In the genomic region with DNA sequence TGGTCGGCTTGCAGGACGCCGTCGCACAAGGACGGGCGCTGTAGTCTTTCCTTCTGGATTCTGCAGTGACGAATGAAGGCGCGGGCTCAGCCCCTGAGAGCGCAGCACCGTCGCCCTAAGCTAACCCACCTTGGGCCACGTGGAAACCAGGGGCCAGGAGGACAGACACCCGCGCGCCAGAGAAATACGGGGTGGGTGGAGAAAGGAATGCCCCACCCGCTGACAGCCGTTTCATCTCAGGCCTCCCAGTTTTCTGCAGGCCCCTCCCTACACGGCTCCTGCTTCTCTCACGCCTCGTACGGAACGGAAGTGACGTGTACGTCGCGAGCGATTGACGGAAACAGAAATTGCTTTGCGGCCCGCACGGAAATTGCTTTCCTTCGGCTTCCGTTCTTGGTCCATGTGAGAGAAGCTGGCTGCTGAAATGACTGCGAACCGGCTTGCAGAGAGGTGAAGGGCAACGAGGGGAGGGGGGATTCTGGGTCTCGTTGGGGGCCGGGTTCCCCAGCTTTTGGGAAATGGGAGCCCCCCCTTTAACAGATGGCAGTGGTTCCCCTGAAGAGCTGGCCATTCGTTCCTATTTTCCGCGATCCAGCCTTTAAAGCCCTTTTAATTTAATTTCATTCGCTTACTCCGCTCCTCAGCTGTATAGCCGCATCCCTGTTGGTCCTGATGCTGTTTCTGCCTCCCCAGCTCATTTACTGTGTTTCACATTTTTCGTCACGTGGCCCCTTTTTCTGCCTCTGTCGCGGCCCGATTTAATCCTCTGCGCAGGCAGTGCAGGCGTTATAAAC, we compare ENCODE assay signal across 8 cellular contexts. TPM values are rescaled to one million over a fixed set of nuclear protein-coding genes. Genes with fewer than 3 reads are reported as not detected.
DNase-seq lines count a peak whose midpoint lies in the region; ATAC-seq and TF ChIP-seq lines count a peak whose summit lies in the region.

A gene with protein sequence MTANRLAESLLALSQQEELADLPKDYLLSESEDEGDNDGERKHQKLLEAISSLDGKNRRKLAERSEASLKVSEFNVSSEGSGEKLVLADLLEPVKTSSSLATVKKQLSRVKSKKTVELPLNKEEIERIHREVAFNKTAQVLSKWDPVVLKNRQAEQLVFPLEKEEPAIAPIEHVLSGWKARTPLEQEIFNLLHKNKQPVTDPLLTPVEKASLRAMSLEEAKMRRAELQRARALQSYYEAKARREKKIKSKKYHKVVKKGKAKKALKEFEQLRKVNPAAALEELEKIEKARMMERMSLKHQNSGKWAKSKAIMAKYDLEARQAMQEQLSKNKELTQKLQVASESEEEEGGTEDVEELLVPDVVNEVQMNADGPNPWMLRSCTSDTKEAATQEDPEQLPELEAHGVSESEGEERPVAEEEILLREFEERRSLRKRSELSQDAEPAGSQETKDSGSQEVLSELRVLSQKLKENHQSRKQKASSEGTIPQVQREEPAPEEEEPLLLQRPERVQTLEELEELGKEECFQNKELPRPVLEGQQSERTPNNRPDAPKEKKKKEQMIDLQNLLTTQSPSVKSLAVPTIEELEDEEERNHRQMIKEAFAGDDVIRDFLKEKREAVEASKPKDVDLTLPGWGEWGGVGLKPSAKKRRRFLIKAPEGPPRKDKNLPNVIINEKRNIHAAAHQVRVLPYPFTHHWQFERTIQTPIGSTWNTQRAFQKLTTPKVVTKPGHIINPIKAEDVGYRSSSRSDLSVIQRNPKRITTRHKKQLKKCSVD (plus strand): TSS at position 378 of the 794 bp plus-strand sequence. CDS start 47 bp downstream, at position 425.

- H3K36me3 ChIP-seq in SK-N-MC (ENCODE audit: insufficient read depth, low read length) (peaks cover 33% of the 10 kb centered on the region), gastroesophageal sphincter (peaks cover 0 to 32% of the 10 kb centered on the region in 2 donors), neutrophil (no peaks in the 10 kb centered on the region)

- H3K27me3 ChIP-seq in gastroesophageal sphincter (no peaks in the 10 kb centered on the region), neutrophil (no peaks in the 10 kb centered on the region)

- H3K27me3 Mint-ChIP-seq in HFFc6 (ENCODE audit: insufficient read depth): peaks cover 2% of the 10 kb centered on the region; the same call in 1 of the 2 replicates
- H3K27me3 Mint-ChIP-seq in activated naive CD4-positive, alpha-beta T cell treated with anti-CD3 and anti-CD28 coated beads, Interleukin-2, amount 10 ng/mL, durations not matched to agents 7 days and 5 days: no peaks in the 10 kb centered on the region

- H3K4me3 ChIP-seq in NB4 (ENCODE audit: low read depth, low read length): peak within 1 kb of the TSS; percentile 97
- peak within 1 kb of the TSS; percentile 85 for H3K4me3 ChIP-seq in SK-N-MC
- peak within 1 kb of the TSS; percentile 69 to 71 for H3K4me3 ChIP-seq in gastroesophageal sphincter
- H3K4me3 ChIP-seq in neutrophil (ENCODE audit: low read depth in 1 of 2, low read length in 1 of 2): peak within 1 kb of the TSS; percentile 64 to 72

- DNase-seq in GM04503 (ENCODE audit: low read depth): peak; percentile 60
- DNase-seq in HFFc6: peak; percentile 83
- peak; percentile 95 for DNase-seq in NB4 (ENCODE audit: low read depth)
- peak; percentile 61 for DNase-seq in SK-N-MC (ENCODE audit: low read depth, low spot score)
- peak; percentile 91 for DNase-seq in activated naive CD4-positive, alpha-beta T cell treated with anti-CD3 and anti-CD28 coated beads, Interleukin-2, amount 10 ng/mL, durations not matched to agents 7 days and 5 days
- peak; percentile 6 to 86 (median 67) for DNase-seq in substantia nigra (lab: John Stamatoyannopoulos, UW)

- H3K9me3 ChIP-seq in SK-N-MC (ENCODE audit: low read depth, low read length): no peaks in the 10 kb centered on the region
- no peaks in the 10 kb centered on the region for H3K9me3 ChIP-seq in gastroesophageal sphincter
- no peaks in the 10 kb centered on the region for H3K9me3 ChIP-seq in neutrophil

- CTCF ChIA-PET in activated naive CD4-positive, alpha-beta T cell treated with anti-CD3 and anti-CD28 coated beads, Interleukin-2, amount 10 ng/mL, durations not matched to agents 7 days and 5 days (lab: Charles Lee): interaction anchor here (1.2 to 1.9 kb wide), 6 partner anchors 20 to 301 kb away, joined by 3 to 8 read pairs (median 6); no protein-coding TSS in a partner anchor

- peak; percentile 67 for TF ChIP-seq POLR2A in NB4 (IDR thresholded peaks at IDR 0.05; ENCODE audit: extremely low read depth, insufficient read length)
- peak in 1 of 2 donors; percentile 21 for TF ChIP-seq POLR2A in gastroesophageal sphincter (IDR thresholded peaks at IDR 0.05)

- peak within 1 kb of the TSS; percentile 92 for H3K9ac ChIP-seq in SK-N-MC (ENCODE audit: insufficient read length)

- peak within 1 kb of the TSS; percentile 92 for H3K27ac Mint-ChIP-seq in HFFc6
- H3K27ac Mint-ChIP-seq in activated naive CD4-positive, alpha-beta T cell treated with anti-CD3 and anti-CD28 coated beads, Interleukin-2, amount 10 ng/mL, durations not matched to agents 7 days and 5 days: peak within 1 kb of the TSS; percentile 77

- peaks cover 0 to 8% (median 3%) of the 10 kb centered on the region in 3 donors for H3K4me1 ChIP-seq in gastroesophageal sphincter
- H3K4me1 ChIP-seq in neutrophil (ENCODE audit: control insufficient read depth in 1 of 2, insufficient read depth in 1 of 2, low read depth in 1 of 2, low read length in 1 of 2): peaks cover 10 to 13% of the 10 kb centered on the region in 2 experiments

- TF ChIP-seq EP300 in gastroesophageal sphincter (IDR thresholded peaks at IDR 0.05): no peak

- WGBS in gastroesophageal sphincter (ENCODE audit: low coverage in 1 of 2), 2 donors: 0% methylated on average over 5 of the region's 53 CpGs; no CpG with 5 or more reads in 1 of the 2 donors

- peak within 1 kb of the TSS; percentile 79; the same call in 1 of the 2 replicates for H3K27ac ChIP-seq in SK-N-MC
- peak within 1 kb of the TSS; percentile 68 to 83 (median 81) for H3K27ac ChIP-seq in gastroesophageal sphincter
- peak within 1 kb of the TSS; percentile 76 for H3K27ac ChIP-seq in neutrophil
- peak within 1 kb of the TSS; percentile 71 for H3K27ac ChIP-seq in substantia nigra (ENCODE audit: low read depth, low read length, poor library complexity, severe bottlenecking)

- TF ChIP-seq CTCF in HFFc6 (IDR thresholded peaks at IDR 0.05): no peak
- no peak for TF ChIP-seq CTCF in NB4 (IDR thresholded peaks at IDR 0.05; ENCODE audit: low read depth, low read length)
- no peak for TF ChIP-seq CTCF in gastroesophageal sphincter (IDR thresholded peaks at IDR 0.05)
- TF ChIP-seq CTCF in neutrophil (IDR thresholded peaks at IDR 0.05): no peak

- peak within 1 kb of the TSS; percentile 98 for H3K4me3 Mint-ChIP-seq in HFFc6
- H3K4me3 Mint-ChIP-seq in activated naive CD4-positive, alpha-beta T cell treated with anti-CD3 and anti-CD28 coated beads, Interleukin-2, amount 10 ng/mL, durations not matched to agents 7 days and 5 days: peak within 1 kb of the TSS; percentile 85

- no peaks in the 10 kb centered on the region for H3K9me3 Mint-ChIP-seq in HFFc6
- H3K9me3 Mint-ChIP-seq in activated naive CD4-positive, alpha-beta T cell treated with anti-CD3 and anti-CD28 coated beads, Interleukin-2, amount 10 ng/mL, durations not matched to agents 7 days and 5 days: no peaks in the 10 kb centered on the region

- peaks cover 5% of the 10 kb centered on the region; the same call in 1 of the 2 replicates for H3K36me3 Mint-ChIP-seq in HFFc6 (ENCODE audit: low read depth)
- peaks cover 15% of the 10 kb centered on the region for H3K36me3 Mint-ChIP-seq in activated naive CD4-positive, alpha-beta T cell treated with anti-CD3 and anti-CD28 coated beads, Interleukin-2, amount 10 ng/mL, durations not matched to agents 7 days and 5 days

- peaks cover 4% of the 10 kb centered on the region; the same call in 1 of the 2 replicates for H3K4me1 Mint-ChIP-seq in HFFc6 (ENCODE audit: low read depth)
- peaks cover 22% of the 10 kb centered on the region for H3K4me1 Mint-ChIP-seq in activated naive CD4-positive, alpha-beta T cell treated with anti-CD3 and anti-CD28 coated beads, Interleukin-2, amount 10 ng/mL, durations not matched to agents 7 days and 5 days

- ATAC-seq in gastroesophageal sphincter: peak; percentile 99

RNA-seq across cellular contexts. Expression of the gene that starts here (rescaled TPM):
- 10 to 100 TPM; 22.7 to 29.9 (median 23.3) TPM for total RNA-seq in HFFc6 (2021; fragmentation: NEBNext Ultra II Directional; extraction: Animal tissue kit (Norgen Biotek cat#: 25700))
- total RNA-seq in gastroesophageal sphincter: 10 to 100 TPM; 12.5 to 17.6 (median 15.9) TPM

Comparison
In these comparisons a context has a peak if more than half of its experiments do, and no peak if none do; other contexts are left out.
1. Peak in every context shown above with its lines: DNase-seq, ATAC-seq, H3K4me3 ChIP-seq and H3K27ac ChIP-seq.